Comparison of ENCODE assay signal across 12 cellular contexts in the genomic region with DNA sequence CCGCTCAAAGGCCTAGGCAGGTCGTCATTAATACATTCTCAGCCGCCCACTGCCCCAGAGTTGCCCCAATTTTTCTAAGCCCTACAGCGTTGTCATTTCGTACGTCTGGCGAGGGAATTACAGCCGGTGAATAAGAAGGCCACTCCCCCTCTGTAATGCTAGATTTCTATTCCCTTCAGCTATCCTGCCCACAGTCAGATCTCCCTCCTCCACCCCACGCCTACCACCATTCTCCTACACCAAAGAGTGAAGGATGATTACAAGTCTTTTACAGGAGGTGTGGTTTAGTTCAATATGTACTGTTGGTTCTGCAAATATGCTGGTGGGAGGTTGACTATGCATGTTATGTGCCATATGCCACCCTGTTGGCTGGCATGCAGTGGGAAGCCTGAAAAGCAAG.
A peak's percentile ranks its signal among the peaks of the same experiment; 100 is the strongest.
DNase-seq lines count a peak whose midpoint lies in the region; ATAC-seq and TF ChIP-seq lines count a peak whose summit lies in the region.
"Had no signal": no experiment of that assay in that cellular context is flagged by ENCODE, and none has a peak within 500 bp of the region (broad histone marks: within the 10 kb centered on the region; RNA-seq: fewer than 3 reads in every experiment).

No MANE protein-coding gene starts in this region.

- peak overlapping the region in 1 of 2 donors; percentile 40 for H3K9ac ChIP-seq in mucosa of rectum (ENCODE audit: low read depth in 1 of 2, low read length in 2 of 2)
- H3K9ac ChIP-seq: neural progenitor cell had no signal

- ATAC-seq in GM21390 (IDR thresholded peaks at IDR 0.05; ENCODE audit: unreplicated experiment) (no peak), GM21528 (IDR thresholded peaks at IDR 0.05; ENCODE audit: low FRiP score, unreplicated experiment) (no peak)

- peaks cover 4% of the 10 kb centered on the region for H3K27me3 Mint-ChIP-seq in activated naive CD8-positive, alpha-beta T cell treated with anti-CD3 and anti-CD28 coated beads for 36 hours

- no peaks in the 10 kb centered on the region for H3K36me3 Mint-ChIP-seq in activated naive CD8-positive, alpha-beta T cell treated with anti-CD3 and anti-CD28 coated beads for 36 hours
- H3K36me3 Mint-ChIP-seq: neural progenitor cell had no signal

- no peak for TF ChIP-seq CTCF in breast epithelium (IDR thresholded peaks at IDR 0.05)

- no peak for TF ChIP-seq POLR2A in breast epithelium (IDR thresholded peaks at IDR 0.05)

- H3K4me3 Mint-ChIP-seq in activated naive CD8-positive, alpha-beta T cell treated with anti-CD3 and anti-CD28 coated beads for 36 hours = no peak overlapping the region
- H3K4me3 Mint-ChIP-seq: activated naive CD4-positive, alpha-beta T cell treated with anti-CD3 and anti-CD28 coated beads for 36 hours; neural progenitor cell had no signal

- H3K4me1 Mint-ChIP-seq in activated naive CD8-positive, alpha-beta T cell treated with anti-CD3 and anti-CD28 coated beads for 36 hours = no peaks in the 10 kb centered on the region
- H3K4me1 Mint-ChIP-seq: neural progenitor cell had no signal

- H3K27ac ChIP-seq in breast epithelium (peak overlapping the region in 1 of 2 donors; percentile 48), mucosa of rectum (ENCODE audit: low read depth in 2 of 2, low read length in 2 of 2) (peak overlapping the region; percentile 72 to 80)
- H3K27ac ChIP-seq: neural progenitor cell had no signal

- intact Hi-C loops in breast epithelium (cut with DNase I; ENCODE audit: low total_unique reads) = no loop called here

- H3K4me3 ChIP-seq in breast epithelium (peak overlapping the region in 2 of 3 donors; percentile 16 to 41), mucosa of rectum (ENCODE audit: low read length in 2 of 2) (peak overlapping the region; percentile 34 to 54)
- H3K4me3 ChIP-seq: neural progenitor cell had no signal

- no peaks in the 10 kb centered on the region for H3K36me3 ChIP-seq in breast epithelium
- no peaks in the 10 kb centered on the region for H3K36me3 ChIP-seq in mucosa of rectum (ENCODE audit: control insufficient read depth in 2 of 2, insufficient read depth in 2 of 2, low read length in 2 of 2)
- H3K36me3 ChIP-seq: neural progenitor cell had no signal

- H3K4me1 ChIP-seq in breast epithelium = no peaks in the 10 kb centered on the region
- H3K4me1 ChIP-seq in mucosa of rectum (ENCODE audit: control insufficient read depth in 2 of 2, insufficient read depth in 2 of 2, low read length in 2 of 2) = peaks cover 12 to 13% of the 10 kb centered on the region in 2 donors
- H3K4me1 ChIP-seq: neural progenitor cell had no signal

- H3K27me3 ChIP-seq in breast epithelium = no peaks in the 10 kb centered on the region
- H3K27me3 ChIP-seq in mucosa of rectum (ENCODE audit: control insufficient read depth in 2 of 2, insufficient read depth in 2 of 2, low read length in 2 of 2) = no peaks in the 10 kb centered on the region
- H3K27me3 ChIP-seq: neural progenitor cell had no signal

- peak; percentile 56 for DNase-seq in A172 (ENCODE audit: low spot score)
- peak; percentile 86 for DNase-seq in NCI-H2227 (lab: John Stamatoyannopoulos, UW; ENCODE audit: unreplicated experiment)
- no peak for DNase-seq in breast epithelium (ENCODE audit: low spot score in 2 of 2)
- no peak for DNase-seq in AG20443 (ENCODE audit: low spot score)
- DNase-seq in activated naive CD8-positive, alpha-beta T cell treated with anti-CD3 and anti-CD28 coated beads for 36 hours = no peak
- DNase-seq: activated naive CD4-positive, alpha-beta T cell treated with anti-CD3 and anti-CD28 coated beads for 36 hours; NCI-H1048; SIG-M5 had no signal

- H3K27ac Mint-ChIP-seq in activated naive CD8-positive, alpha-beta T cell treated with anti-CD3 and anti-CD28 coated beads for 36 hours = no peak overlapping the region
- H3K27ac Mint-ChIP-seq: activated naive CD4-positive, alpha-beta T cell treated with anti-CD3 and anti-CD28 coated beads for 36 hours; neural progenitor cell had no signal

- no peaks in the 10 kb centered on the region for H3K9me3 ChIP-seq in breast epithelium
- no peaks in the 10 kb centered on the region for H3K9me3 ChIP-seq in mucosa of rectum (ENCODE audit: control insufficient read depth in 2 of 2, low read length in 2 of 2)

- H3K9me3 Mint-ChIP-seq in activated naive CD8-positive, alpha-beta T cell treated with anti-CD3 and anti-CD28 coated beads for 36 hours = peaks cover 4% of the 10 kb centered on the region

Comparison
In these comparisons a context has a peak if more than half of its experiments do, and no peak if none do; other contexts are left out.
1. DNase-seq: peak in A172 (single experiment) and NCI-H2227 (single experiment); none in breast epithelium (0 of 2), AG20443 (single experiment) and activated naive CD8-positive, alpha-beta T cell treated with anti-CD3 and anti-CD28 coated beads for 36 hours (single experiment).